ENCODE assay signal across 1 cellular context in the genomic region with DNA sequence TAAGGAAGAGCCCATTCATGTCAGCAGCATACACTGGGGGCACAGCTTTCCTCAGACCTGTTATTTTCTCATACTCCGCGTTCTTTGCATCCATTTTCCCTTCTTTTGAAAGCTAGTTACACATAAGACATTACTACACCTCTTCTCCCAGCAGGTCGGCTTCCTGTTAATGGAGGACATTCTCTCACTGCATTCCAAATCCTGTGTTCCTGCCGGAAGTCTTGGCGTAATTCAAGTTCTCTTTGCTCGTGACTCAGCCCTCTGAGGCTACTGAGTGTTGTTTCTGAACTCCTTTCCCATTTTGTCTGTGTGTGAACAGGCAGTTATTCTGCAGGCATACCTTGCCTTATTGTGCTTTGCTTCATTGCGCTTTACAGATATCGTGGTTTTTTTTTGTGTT.
TF ChIP-seq lines count a peak whose summit lies in the region.

No MANE protein-coding gene starts in this region.

TF ChIP-seq in H1, 55 proteins besides CTCF, POLR2A, EP300 and RAD21:
- TF ChIP-seq FOSL1 (IDR thresholded peaks at IDR 0.05; ENCODE audit: insufficient read depth, low read depth, low read length) (no peak), BCL11A (IDR thresholded peaks at IDR 0.05; ENCODE audit: low read depth in 2 of 2, low read length in 2 of 2) (no peak), JUN (IDR thresholded peaks at IDR 0.05; ENCODE audit: low read depth, low read length) (no peak), HDAC6 (IDR thresholded peaks at IDR 0.05; ENCODE audit: low read depth, low read length) (no peak), TEAD4 (IDR thresholded peaks at IDR 0.05; ENCODE audit: low read depth, low read length) (0 out of 2 replicates have a peak, but pooled peaks have one; percentile 33), SAP30 (IDR thresholded peaks at IDR 0.05; ENCODE audit: insufficient read depth, insufficient replicate concordance, low read length) (no peak), YY1 (IDR thresholded peaks at IDR 0.05; ENCODE audit: low read depth, low read length) (peak; percentile 72), CHD1 (IDR thresholded peaks at IDR 0.05; ENCODE audit: low read depth, low read length) (no peak)
